In genomic region chr4:44674471-44674870, GRCh38 we compare ENCODE assay signal across 3 cellular contexts.
A peak's percentile ranks its signal among the peaks of the same experiment; 100 is the strongest.
TF ChIP-seq lines count a peak whose summit lies in the region.

No MANE protein-coding gene starts in this region.

TF ChIP-seq in SK-N-SH, 30 proteins besides CTCF, POLR2A, EP300 and RAD21:
- TF ChIP-seq SMC3 (IDR thresholded peaks at IDR 0.05; ENCODE audit: low read depth, low read length) (no peak), RCOR1 (IDR thresholded peaks at IDR 0.05; ENCODE audit: low read length) (no peak), IRF3 (IDR thresholded peaks at IDR 0.05; ENCODE audit: low read depth, low read length) (no peak)

TF ChIP-seq in SK-N-SH treated with all-trans-retinoic acid at 6 μM for 48 hours, 23 proteins besides CTCF, POLR2A, EP300 and RAD21:
- TF ChIP-seq PPARA (CRISPR knock-in tag; IDR thresholded peaks at IDR 0.05; ENCODE audit: borderline replicate concordance) = no peak
- no peak for TF ChIP-seq CSDC2 (CRISPR knock-in tag; IDR thresholded peaks at IDR 0.05)
- TF ChIP-seq ZNF565 (CRISPR knock-in tag; conservative IDR thresholded peaks at IDR 0.05; ENCODE audit: low read depth) = no peak
- TF ChIP-seq OSR1 (CRISPR knock-in tag; IDR thresholded peaks at IDR 0.05) = no peak
- TF ChIP-seq ARNTL (CRISPR knock-in tag; IDR thresholded peaks at IDR 0.05; ENCODE audit: borderline replicate concordance, low read depth) = no peak
- TF ChIP-seq ZNF8 (CRISPR knock-in tag; IDR thresholded peaks at IDR 0.05) = no peak
- no peak for TF ChIP-seq ZNF70 (CRISPR knock-in tag; IDR thresholded peaks at IDR 0.05)
- no peak for TF ChIP-seq ZC3H10 (CRISPR knock-in tag; IDR thresholded peaks at IDR 0.05)
- TF ChIP-seq TSHZ2 (CRISPR knock-in tag; IDR thresholded peaks at IDR 0.05) = no peak

TF ChIP-seq in K562, 482 proteins besides CTCF, POLR2A, EP300 and RAD21:
- TF ChIP-seq, protein P1, sequence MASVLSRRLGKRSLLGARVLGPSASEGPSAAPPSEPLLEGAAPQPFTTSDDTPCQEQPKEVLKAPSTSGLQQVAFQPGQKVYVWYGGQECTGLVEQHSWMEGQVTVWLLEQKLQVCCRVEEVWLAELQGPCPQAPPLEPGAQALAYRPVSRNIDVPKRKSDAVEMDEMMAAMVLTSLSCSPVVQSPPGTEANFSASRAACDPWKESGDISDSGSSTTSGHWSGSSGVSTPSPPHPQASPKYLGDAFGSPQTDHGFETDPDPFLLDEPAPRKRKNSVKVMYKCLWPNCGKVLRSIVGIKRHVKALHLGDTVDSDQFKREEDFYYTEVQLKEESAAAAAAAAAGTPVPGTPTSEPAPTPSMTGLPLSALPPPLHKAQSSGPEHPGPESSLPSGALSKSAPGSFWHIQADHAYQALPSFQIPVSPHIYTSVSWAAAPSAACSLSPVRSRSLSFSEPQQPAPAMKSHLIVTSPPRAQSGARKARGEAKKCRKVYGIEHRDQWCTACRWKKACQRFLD (CRISPR knock-in tag; IDR thresholded peaks at IDR 0.05) = no peak
- TF ChIP-seq RBM15 (IDR thresholded peaks at IDR 0.05; ENCODE audit: insufficient read depth, low read length) = no peak
- TF ChIP-seq, protein P2, sequence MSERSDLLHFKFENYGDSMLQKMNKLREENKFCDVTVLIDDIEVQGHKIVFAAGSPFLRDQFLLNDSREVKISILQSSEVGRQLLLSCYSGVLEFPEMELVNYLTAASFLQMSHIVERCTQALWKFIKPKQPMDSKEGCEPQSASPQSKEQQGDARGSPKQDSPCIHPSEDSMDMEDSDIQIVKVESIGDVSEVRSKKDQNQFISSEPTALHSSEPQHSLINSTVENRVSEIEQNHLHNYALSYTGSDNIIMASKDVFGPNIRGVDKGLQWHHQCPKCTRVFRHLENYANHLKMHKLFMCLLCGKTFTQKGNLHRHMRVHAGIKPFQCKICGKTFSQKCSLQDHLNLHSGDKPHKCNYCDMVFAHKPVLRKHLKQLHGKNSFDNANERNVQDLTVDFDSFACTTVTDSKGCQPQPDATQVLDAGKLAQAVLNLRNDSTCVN (CRISPR knock-in tag; IDR thresholded peaks at IDR 0.05) = no peak
- TF ChIP-seq CEBPB (tag; IDR thresholded peaks at IDR 0.05) = peak; percentile 52; the same call in 1 of the 2 replicates
- no peak for TF ChIP-seq TCF15 (CRISPR knock-in tag; IDR thresholded peaks at IDR 0.05)
